In the genomic region with DNA sequence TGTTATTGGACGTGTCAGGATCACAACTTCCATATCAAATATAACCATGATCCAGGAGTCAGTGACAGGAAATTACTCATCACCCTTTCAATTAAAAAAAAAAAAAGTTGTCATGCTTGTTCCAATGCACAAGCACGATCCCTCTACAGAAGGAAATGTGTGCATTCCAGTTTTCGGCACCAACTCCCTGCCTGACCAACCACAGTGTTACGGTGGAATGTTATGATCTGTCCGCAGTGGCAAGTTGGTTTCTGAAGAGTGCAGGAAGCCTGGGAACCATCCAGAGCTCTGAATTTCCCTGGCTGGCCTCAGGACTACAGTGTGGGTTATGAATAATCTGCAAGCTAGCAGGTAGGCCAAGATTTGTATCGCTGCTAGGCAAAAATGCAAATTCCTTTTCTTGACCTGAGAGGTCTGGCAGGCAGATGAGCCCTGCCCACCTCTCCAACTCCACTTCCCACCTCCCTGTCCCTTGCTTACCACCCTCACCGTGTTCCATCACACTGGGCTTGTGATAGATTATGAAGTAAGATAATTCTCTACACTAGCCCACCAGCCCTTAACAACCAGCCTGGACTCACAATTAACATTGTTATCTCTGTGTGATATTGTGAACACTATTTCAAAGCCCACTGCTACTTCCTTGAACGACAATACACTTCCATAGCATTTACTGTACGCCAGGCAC, we compare ENCODE assay signal across 13 cellular contexts. TPM values are rescaled to one million over a fixed set of nuclear protein-coding genes. Genes with fewer than 3 reads are reported as not detected.
DNase-seq lines count a peak whose midpoint lies in the region; ATAC-seq, FAIRE-seq and TF ChIP-seq lines count a peak whose summit lies in the region.
"Had no signal": no experiment of that assay in that cellular context is flagged by ENCODE, and none has a peak within 500 bp of the region (broad histone marks: within the 10 kb centered on the region; RNA-seq: fewer than 3 reads in every experiment).

No MANE protein-coding gene starts in this region.

- no peaks in the 10 kb centered on the region for H3K79me2 ChIP-seq in keratinocyte (ENCODE audit: control insufficient read depth, insufficient read depth, low read length)

- no peaks in the 10 kb centered on the region for H4K20me1 ChIP-seq in keratinocyte (ENCODE audit: control insufficient read depth, extremely low read depth, insufficient read depth, low read length)

- DNase-seq in AG08395 (ENCODE audit: low spot score) (peak; percentile 77), HS-5 (ENCODE audit: low read depth) (peak; percentile 33), cardiac fibroblast (ENCODE audit: low read depth in 2 of 2) (peak; percentile 56 to 57), keratinocyte (ENCODE audit: low read depth, low spot score) (peak; percentile 73), NCI-H446 (lab: John Stamatoyannopoulos, UW) (no peak), caudate nucleus (lab: John Stamatoyannopoulos, UW) (no peak)
- DNase-seq in activated naive CD8-positive, alpha-beta T cell treated with anti-CD3 and anti-CD28 coated beads for 36 hours = no peak
- DNase-seq: activated CD4-positive, alpha-beta T cell treated with anti-CD3 and anti-CD28 coated beads, Interleukin-2, amount 10 ng/mL, durations not matched to agents 24 days and 14 days; activated naive CD4-positive, alpha-beta T cell treated with anti-CD3 and anti-CD28 coated beads, Interleukin-2, amount 50 U/mL, for 16 hours; effector CD8-positive, alpha-beta T cell; naive thymus-derived CD8-positive, alpha-beta T cell; stimulated activated naive B cell treated with anti-CD40 and anti-IgM and Interleukin-4, amounts not matched to agents 10 μg/mL and 1 μg/mL and 100 μg/mL, for 72 hours had no signal

- H3K4me1 Mint-ChIP-seq in activated naive CD8-positive, alpha-beta T cell treated with anti-CD3 and anti-CD28 coated beads for 36 hours = no peaks in the 10 kb centered on the region
- H3K4me1 Mint-ChIP-seq: activated CD4-positive, alpha-beta T cell treated with anti-CD3 and anti-CD28 coated beads, Interleukin-2, amount 10 ng/mL, durations not matched to agents 24 days and 14 days; naive thymus-derived CD8-positive, alpha-beta T cell; stimulated activated naive B cell treated with anti-CD40 and anti-IgM and Interleukin-4, amounts not matched to agents 10 μg/mL and 1 μg/mL and 100 μg/mL, for 72 hours had no signal

- no peaks in the 10 kb centered on the region for H3K9me3 ChIP-seq in keratinocyte (ENCODE audit: control insufficient read depth, low read depth, low read length)

- H3K4me3 ChIP-seq in cardiac fibroblast (replicated peaks in 1 of 2; ENCODE audit: low read depth in 2 of 2, low read length in 2 of 2) (no peak overlapping the region), keratinocyte (ENCODE audit: control insufficient read depth in 2 of 3, extremely low read depth in 1 of 3, insufficient read depth in 2 of 3, low read depth in 1 of 3, low read length in 3 of 3) (no peak overlapping the region)

- peak overlapping the region; percentile 28 for H2AFZ ChIP-seq in keratinocyte (ENCODE audit: control insufficient read depth, low read length)

- peaks cover 2% of the 10 kb centered on the region for H3K9me1 ChIP-seq in keratinocyte (ENCODE audit: control insufficient read depth, extremely low read depth, insufficient read depth, low read length)

- no peaks in the 10 kb centered on the region for H3K36me3 Mint-ChIP-seq in activated naive CD8-positive, alpha-beta T cell treated with anti-CD3 and anti-CD28 coated beads for 36 hours
- H3K36me3 Mint-ChIP-seq: stimulated activated naive B cell treated with anti-CD40 and anti-IgM and Interleukin-4, amounts not matched to agents 10 μg/mL and 1 μg/mL and 100 μg/mL, for 72 hours had no signal

- ATAC-seq in HG02870 (IDR thresholded peaks at IDR 0.05; ENCODE audit: unreplicated experiment) = no peak
- ATAC-seq: naive thymus-derived CD8-positive, alpha-beta T cell; stimulated activated naive B cell treated with anti-CD40 and anti-IgM and Interleukin-4, amounts not matched to agents 10 μg/mL and 1 μg/mL and 100 μg/mL, for 72 hours had no signal

- H3K4me3 Mint-ChIP-seq in activated naive CD8-positive, alpha-beta T cell treated with anti-CD3 and anti-CD28 coated beads for 36 hours = no peak overlapping the region
- H3K4me3 Mint-ChIP-seq: activated CD4-positive, alpha-beta T cell treated with anti-CD3 and anti-CD28 coated beads, Interleukin-2, amount 10 ng/mL, durations not matched to agents 24 days and 14 days; naive thymus-derived CD8-positive, alpha-beta T cell; stimulated activated naive B cell treated with anti-CD40 and anti-IgM and Interleukin-4, amounts not matched to agents 10 μg/mL and 1 μg/mL and 100 μg/mL, for 72 hours had no signal

- H3K27me3 ChIP-seq in keratinocyte (ENCODE audit: control insufficient read depth, extremely low read depth, insufficient read depth, low read length) = no peaks in the 10 kb centered on the region

- dilution Hi-C loops in keratinocyte (cut with MboI; ENCODE audit: extremely low pct_ligation_motif_present, low sequenced_read_pairs) = no loop called here

- H3K27ac ChIP-seq in keratinocyte (ENCODE audit: control insufficient read depth, insufficient read depth, low read length) (peak overlapping the region; percentile 29), caudate nucleus (ENCODE audit: low read depth, low read length) (no peak overlapping the region)

- H3K36me3 ChIP-seq in keratinocyte (ENCODE audit: control insufficient read depth in 2 of 2, extremely low read depth in 1 of 2, insufficient read depth in 2 of 2, low read length in 2 of 2) = no peaks in the 10 kb centered on the region

- TF ChIP-seq CTCF in cardiac fibroblast (IDR thresholded peaks at IDR 0.05; ENCODE audit: low read depth, low read length) (no peak), keratinocyte (optimal IDR thresholded peaks at IDR 0.05 in 1 of 3, IDR thresholded peaks at IDR 0.05 in 1 of 3, conservative IDR thresholded peaks at IDR 0.05 in 1 of 3; ENCODE audit: extremely low read depth in 1 of 3, insufficient read depth in 2 of 3, low read length in 3 of 3) (no peak)

- FAIRE-seq in keratinocyte (lab: Jason Lieb, UNC) = peak; percentile 94

- H3K4me2 ChIP-seq in keratinocyte (ENCODE audit: control insufficient read depth, extremely low read depth, insufficient read depth, low read depth, low read length) = peak overlapping the region; percentile 73

- no peak overlapping the region for H3K27ac Mint-ChIP-seq in activated naive CD8-positive, alpha-beta T cell treated with anti-CD3 and anti-CD28 coated beads for 36 hours
- H3K27ac Mint-ChIP-seq: activated CD4-positive, alpha-beta T cell treated with anti-CD3 and anti-CD28 coated beads, Interleukin-2, amount 10 ng/mL, durations not matched to agents 24 days and 14 days; naive thymus-derived CD8-positive, alpha-beta T cell; stimulated activated naive B cell treated with anti-CD40 and anti-IgM and Interleukin-4, amounts not matched to agents 10 μg/mL and 1 μg/mL and 100 μg/mL, for 72 hours had no signal

- peak overlapping the region; percentile 1 for H3K9ac ChIP-seq in keratinocyte (ENCODE audit: control insufficient read depth, extremely low read depth, insufficient read depth, low read length)

- H3K27me3 Mint-ChIP-seq in activated naive CD8-positive, alpha-beta T cell treated with anti-CD3 and anti-CD28 coated beads for 36 hours = no peaks in the 10 kb centered on the region

- no peaks in the 10 kb centered on the region for H3K9me3 Mint-ChIP-seq in activated naive CD8-positive, alpha-beta T cell treated with anti-CD3 and anti-CD28 coated beads for 36 hours
- H3K9me3 Mint-ChIP-seq: activated CD4-positive, alpha-beta T cell treated with anti-CD3 and anti-CD28 coated beads, Interleukin-2, amount 10 ng/mL, durations not matched to agents 24 days and 14 days; naive thymus-derived CD8-positive, alpha-beta T cell; stimulated activated naive B cell treated with anti-CD40 and anti-IgM and Interleukin-4, amounts not matched to agents 10 μg/mL and 1 μg/mL and 100 μg/mL, for 72 hours had no signal

- peaks cover 39% of the 10 kb centered on the region for H3K4me1 ChIP-seq in keratinocyte (ENCODE audit: control insufficient read depth, extremely low read depth, insufficient read depth, low read length)

RNA-seq across cellular contexts. Expression of gene FRMPD2, which starts 20.4 kb away (rescaled TPM):
- not detected in 3 replicates for polyA plus RNA-seq in keratinocyte
- not detected for polyA plus RNA-seq in keratinocyte (2011; ENCODE audit: low read depth)
- polyA plus RNA-seq in keratinocyte (2011; cell fraction: cytosol; rRNA removed) = not detected in 2 replicates
- not detected in 2 replicates for polyA plus RNA-seq in keratinocyte (2011; cell fraction: nucleus; rRNA removed)
- polyA plus RNA-seq in keratinocyte (2012; ENCODE audit: low replicate concordance) = not detected in 2 replicates
- not detected in 3 replicates for polyA minus RNA-seq in keratinocyte
- polyA minus RNA-seq in keratinocyte (2011; cell fraction: cytosol; rRNA and poly(A)+ RNA removed) = not detected
- polyA minus RNA-seq in keratinocyte (2011; cell fraction: nucleus; rRNA and poly(A)+ RNA removed) = not detected in 2 replicates
- not detected for total RNA-seq in activated naive CD8-positive, alpha-beta T cell treated with anti-CD3 and anti-CD28 coated beads for 36 hours
- total RNA-seq: activated CD4-positive, alpha-beta T cell treated with anti-CD3 and anti-CD28 coated beads, Interleukin-2, amount 10 ng/mL, durations not matched to agents 24 days and 14 days; naive thymus-derived CD8-positive, alpha-beta T cell had no signal
- polyA plus RNA-seq: naive thymus-derived CD8-positive, alpha-beta T cell had no signal

RNA-seq across cellular contexts. Expression of gene MAPK8, which starts 52.4 kb away (rescaled TPM):
- polyA plus RNA-seq in keratinocyte = 25.4 to 39.8 TPM (median 26.2 TPM) in 3 replicates
- 29.6 TPM for polyA plus RNA-seq in keratinocyte (2011; ENCODE audit: low read depth)
- 20.8 and 42.1 TPM in 2 replicates for polyA plus RNA-seq in keratinocyte (2011; cell fraction: cytosol; rRNA removed)
- 32.6 and 38.8 TPM in 2 replicates for polyA plus RNA-seq in keratinocyte (2011; cell fraction: nucleus; rRNA removed)
- 18.2 and 21.2 TPM in 2 replicates for polyA plus RNA-seq in keratinocyte (2012; ENCODE audit: low replicate concordance)
- polyA minus RNA-seq in keratinocyte = 7.4 to 33.1 TPM (median 14.4 TPM) in 3 replicates
- polyA minus RNA-seq in keratinocyte (2011; cell fraction: cytosol; rRNA and poly(A)+ RNA removed) = 31.1 TPM
- polyA minus RNA-seq in keratinocyte (2011; cell fraction: nucleus; rRNA and poly(A)+ RNA removed) = 17.5 and 42.9 TPM in 2 replicates
- 10 to 100 TPM; 43.2 to 44.8 TPM for total RNA-seq in activated naive CD8-positive, alpha-beta T cell treated with anti-CD3 and anti-CD28 coated beads for 36 hours

Comparison
In these comparisons a context has a peak if more than half of its experiments do, and no peak if none do; other contexts are left out.
1. DNase-seq: peak in AG08395 (single experiment), HS-5 (single experiment), cardiac fibroblast (2 of 2) and keratinocyte (single experiment); none in activated naive CD8-positive, alpha-beta T cell treated with anti-CD3 and anti-CD28 coated beads for 36 hours (single experiment), NCI-H446 (0 of 2) and caudate nucleus (0 of 61).